In the genomic region with DNA sequence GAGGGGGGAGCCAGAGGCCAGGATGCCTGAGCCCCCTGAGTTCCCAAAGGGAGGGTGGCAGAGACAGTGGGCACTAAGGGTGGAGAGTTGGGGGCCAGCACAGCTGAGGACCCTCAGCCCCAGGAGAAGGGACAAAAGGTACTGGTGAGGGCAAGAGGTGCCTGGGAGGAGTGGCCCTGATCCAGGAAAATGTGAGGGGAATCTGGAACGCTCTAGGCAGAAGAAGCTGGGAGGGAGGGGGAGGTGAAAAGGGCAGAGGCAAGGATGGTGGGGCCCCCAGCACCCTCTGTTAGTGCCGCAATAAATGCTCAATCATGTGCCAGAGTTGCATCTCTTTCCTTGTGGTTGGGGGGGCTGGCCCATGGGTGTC, we compare ENCODE assay signal across 16 cellular contexts. TPM values are rescaled to one million over a fixed set of nuclear protein-coding genes. Genes with fewer than 3 reads are reported as not detected.
DNase-seq lines count a peak whose midpoint lies in the region; ATAC-seq and TF ChIP-seq lines count a peak whose summit lies in the region.
"Had no signal": no experiment of that assay in that cellular context is flagged by ENCODE, and none has a peak within 500 bp of the region (broad histone marks: within the 10 kb centered on the region; RNA-seq: fewer than 3 reads in every experiment).

No MANE protein-coding gene starts in this region.

- 62 to 67% methylated on average over 2 of the region's 2 CpGs for WGBS in thyroid gland, 2 donors

- H3K4me1 ChIP-seq in thyroid gland: peaks cover 32 to 72% of the 10 kb centered on the region in 2 donors

- POLR2A ChIA-PET in activated CD4-positive, alpha-beta memory T cell treated with anti-CD3 and anti-CD28 coated beads, Interleukin-2, amount 10 ng/mL, durations not matched to agents 7 days and 5 days (lab: Charles Lee): interaction anchor here (1.0 to 2.1 kb wide), 2 partner anchors 10 to 12 kb away, joined by 3 to 14 read pairs; no protein-coding TSS in a partner anchor
- POLR2A ChIA-PET in activated CD4-positive, alpha-beta memory T cell treated with anti-CD3 and anti-CD28 coated beads for 36 hours (lab: Charles Lee): no interaction called here

- H3K9me3 ChIP-seq in WERI-Rb-1 (ENCODE audit: severe bottlenecking): no peaks in the 10 kb centered on the region
- no peaks in the 10 kb centered on the region for H3K9me3 ChIP-seq in thyroid gland

- DNase-seq in activated CD4-positive, alpha-beta memory T cell treated with anti-CD3 and anti-CD28 coated beads, Interleukin-2, amount 10 ng/mL, durations not matched to agents 7 days and 5 days: no peak
- no peak for DNase-seq in activated CD4-positive, alpha-beta memory T cell treated with anti-CD3 and anti-CD28 coated beads for 36 hours
- DNase-seq in WERI-Rb-1 (no peak), immature natural killer cell (no peak), thyroid gland (no peak), GM19238 (ENCODE audit: insufficient read length, low spot score) (no peak)
- DNase-seq in activated CD8-positive, alpha-beta memory T cell treated with anti-CD3 and anti-CD28 coated beads, Interleukin-2, amount 50 U/mL, for 48 hours: no peak
- DNase-seq: activated CD4-positive, CD25-positive, alpha-beta regulatory T cell; activated CD8-positive, alpha-beta memory T cell treated with anti-CD3 and anti-CD28 coated beads, Interleukin-2, amount 50 U/mL, for 4 hours; NCI-H187 had no signal

- no peak for ATAC-seq in stimulated activated memory B cell treated with anti-CD40 and anti-IgM and Interleukin-4, amounts not matched to agents 10 μg/mL and 1 μg/mL and 100 μg/mL, for 72 hours

- peaks cover 5% of the 10 kb centered on the region for H3K4me1 Mint-ChIP-seq in activated CD4-positive, alpha-beta memory T cell treated with anti-CD3 and anti-CD28 coated beads, Interleukin-2, amount 10 ng/mL, durations not matched to agents 7 days and 5 days
- H3K4me1 Mint-ChIP-seq in activated CD4-positive, alpha-beta memory T cell treated with anti-CD3 and anti-CD28 coated beads for 36 hours (ENCODE audit: low read depth): peaks cover 8% of the 10 kb centered on the region
- peaks cover 8 to 11% of the 10 kb centered on the region in 2 donors for H3K4me1 Mint-ChIP-seq in immature natural killer cell
- peaks cover 39% of the 10 kb centered on the region for H3K4me1 Mint-ChIP-seq in stimulated activated memory B cell treated with anti-CD40 and anti-IgM and Interleukin-4, amounts not matched to agents 10 μg/mL and 1 μg/mL and 100 μg/mL, for 72 hours

- intact Hi-C loops in activated CD4-positive, alpha-beta memory T cell treated with anti-CD3 and anti-CD28 coated beads for 36 hours (cut with micrococcal nuclease): no loop called here
- intact Hi-C loops in thyroid gland (cut with DNase I): no loop called here

- no peak for TF ChIP-seq CTCF in WERI-Rb-1 (IDR thresholded peaks at IDR 0.05; ENCODE audit: low read depth, low read length)
- no peak for TF ChIP-seq CTCF in thyroid gland (IDR thresholded peaks at IDR 0.05)

- peak overlapping the region; percentile 16 for H3K27ac Mint-ChIP-seq in activated CD4-positive, alpha-beta memory T cell treated with anti-CD3 and anti-CD28 coated beads, Interleukin-2, amount 10 ng/mL, durations not matched to agents 7 days and 5 days
- H3K27ac Mint-ChIP-seq in activated CD4-positive, alpha-beta memory T cell treated with anti-CD3 and anti-CD28 coated beads for 36 hours: no peak overlapping the region
- no peak overlapping the region for H3K27ac Mint-ChIP-seq in immature natural killer cell
- no peak overlapping the region for H3K27ac Mint-ChIP-seq in stimulated activated memory B cell treated with anti-CD40 and anti-IgM and Interleukin-4, amounts not matched to agents 10 μg/mL and 1 μg/mL and 100 μg/mL, for 72 hours
- H3K27ac Mint-ChIP-seq: activated naive CD4-positive, alpha-beta T cell treated with anti-CD3 and anti-CD28 coated beads, Interleukin-2, amount 10 ng/mL, durations not matched to agents 7 days and 5 days; endodermal cell had no signal

- no peaks in the 10 kb centered on the region for H3K27me3 ChIP-seq in WERI-Rb-1 (ENCODE audit: insufficient read depth, low read depth, severe bottlenecking)
- no peaks in the 10 kb centered on the region for H3K27me3 ChIP-seq in thyroid gland

- H3K27ac ChIP-seq in WERI-Rb-1: peak overlapping the region; percentile 71
- H3K27ac ChIP-seq in thyroid gland: no peak overlapping the region
- H3K27ac ChIP-seq: PC-9 had no signal

- H3K36me3 Mint-ChIP-seq in activated CD4-positive, alpha-beta memory T cell treated with anti-CD3 and anti-CD28 coated beads, Interleukin-2, amount 10 ng/mL, durations not matched to agents 7 days and 5 days (ENCODE audit: low read depth): peaks cover 9% of the 10 kb centered on the region
- H3K36me3 Mint-ChIP-seq in activated CD4-positive, alpha-beta memory T cell treated with anti-CD3 and anti-CD28 coated beads for 36 hours: peaks cover 6% of the 10 kb centered on the region
- peaks cover 0 to 6% (median under 1%) of the 10 kb centered on the region in 3 donors for H3K36me3 Mint-ChIP-seq in immature natural killer cell
- H3K36me3 Mint-ChIP-seq in stimulated activated memory B cell treated with anti-CD40 and anti-IgM and Interleukin-4, amounts not matched to agents 10 μg/mL and 1 μg/mL and 100 μg/mL, for 72 hours: peaks cover 9% of the 10 kb centered on the region

- H3K36me3 ChIP-seq in WERI-Rb-1: peaks cover 17% of the 10 kb centered on the region
- peaks cover under 1% of the 10 kb centered on the region in 2 donors for H3K36me3 ChIP-seq in thyroid gland

- CTCF ChIA-PET in activated CD4-positive, alpha-beta memory T cell treated with anti-CD3 and anti-CD28 coated beads, Interleukin-2, amount 10 ng/mL, durations not matched to agents 7 days and 5 days (lab: Charles Lee): interaction anchor here (0.6 to 2.0 kb wide), 5 partner anchors 12 to 55 kb away, joined by 4 to 14 read pairs (median 5); no protein-coding TSS in a partner anchor
- CTCF ChIA-PET in activated CD4-positive, alpha-beta memory T cell treated with anti-CD3 and anti-CD28 coated beads for 36 hours (lab: Charles Lee): interaction anchor here (0.7 to 3.2 kb wide), 9 partner anchors 9 to 45 kb away, joined by 3 to 18 read pairs (median 5); no protein-coding TSS in a partner anchor

- no peak overlapping the region for H3K4me3 ChIP-seq in WERI-Rb-1 (ENCODE audit: low read depth, low read length)
- no peak overlapping the region for H3K4me3 ChIP-seq in thyroid gland (replicated peaks in 1 of 3)
- H3K4me3 ChIP-seq: PC-9 had no signal

- peaks cover 32% of the 10 kb centered on the region for H3K27me3 Mint-ChIP-seq in activated CD4-positive, alpha-beta memory T cell treated with anti-CD3 and anti-CD28 coated beads, Interleukin-2, amount 10 ng/mL, durations not matched to agents 7 days and 5 days
- H3K27me3 Mint-ChIP-seq in activated CD4-positive, alpha-beta memory T cell treated with anti-CD3 and anti-CD28 coated beads for 36 hours: peaks cover 22% of the 10 kb centered on the region
- peaks cover 0 to 8% (median 7%) of the 10 kb centered on the region in 3 donors for H3K27me3 Mint-ChIP-seq in immature natural killer cell (ENCODE audit: low read depth in 3 of 3)
- H3K27me3 Mint-ChIP-seq in stimulated activated memory B cell treated with anti-CD40 and anti-IgM and Interleukin-4, amounts not matched to agents 10 μg/mL and 1 μg/mL and 100 μg/mL, for 72 hours: peaks cover 40% of the 10 kb centered on the region

- no peak overlapping the region for H3K4me3 Mint-ChIP-seq in activated CD4-positive, alpha-beta memory T cell treated with anti-CD3 and anti-CD28 coated beads, Interleukin-2, amount 10 ng/mL, durations not matched to agents 7 days and 5 days
- no peak overlapping the region for H3K4me3 Mint-ChIP-seq in activated CD4-positive, alpha-beta memory T cell treated with anti-CD3 and anti-CD28 coated beads for 36 hours
- peak overlapping the region in 3 of 5 donors; percentile 11 to 53 (median 35) for H3K4me3 Mint-ChIP-seq in immature natural killer cell
- H3K4me3 Mint-ChIP-seq in stimulated activated memory B cell treated with anti-CD40 and anti-IgM and Interleukin-4, amounts not matched to agents 10 μg/mL and 1 μg/mL and 100 μg/mL, for 72 hours: peak overlapping the region; percentile 59
- H3K4me3 Mint-ChIP-seq: activated naive CD4-positive, alpha-beta T cell treated with anti-CD3 and anti-CD28 coated beads, Interleukin-2, amount 10 ng/mL, durations not matched to agents 7 days and 5 days had no signal

- no peak for TF ChIP-seq POLR2A in thyroid gland (IDR thresholded peaks at IDR 0.05)

- no peaks in the 10 kb centered on the region for H3K9me3 Mint-ChIP-seq in activated CD4-positive, alpha-beta memory T cell treated with anti-CD3 and anti-CD28 coated beads, Interleukin-2, amount 10 ng/mL, durations not matched to agents 7 days and 5 days
- H3K9me3 Mint-ChIP-seq in activated CD4-positive, alpha-beta memory T cell treated with anti-CD3 and anti-CD28 coated beads for 36 hours: no peaks in the 10 kb centered on the region
- H3K9me3 Mint-ChIP-seq in immature natural killer cell: no peaks in the 10 kb centered on the region
- no peaks in the 10 kb centered on the region for H3K9me3 Mint-ChIP-seq in stimulated activated memory B cell treated with anti-CD40 and anti-IgM and Interleukin-4, amounts not matched to agents 10 μg/mL and 1 μg/mL and 100 μg/mL, for 72 hours
- H3K9me3 Mint-ChIP-seq: activated naive CD4-positive, alpha-beta T cell treated with anti-CD3 and anti-CD28 coated beads, Interleukin-2, amount 10 ng/mL, durations not matched to agents 7 days and 5 days; endodermal cell had no signal

RNA-seq across cellular contexts. Expression of gene TCAP, which starts 1.1 kb away (rescaled TPM):
- total RNA-seq in activated CD4-positive, alpha-beta memory T cell treated with anti-CD3 and anti-CD28 coated beads, Interleukin-2, amount 10 ng/mL, durations not matched to agents 7 days and 5 days: 1 to 10 TPM; 1.3 to 1.5 TPM
- total RNA-seq in activated CD4-positive, alpha-beta memory T cell treated with anti-CD3 and anti-CD28 coated beads for 36 hours: under 1 TPM; 0.80 to 0.90 TPM
- polyA plus RNA-seq in immature natural killer cell: not detected
- 1 to 10 TPM in 3 of 4 donors, under 1 TPM in 1; 0.63 to 2.1 (median 1.5) TPM for total RNA-seq in thyroid gland
- total RNA-seq: bronchial epithelial cell, M059J had no signal

RNA-seq across cellular contexts. Expression of gene PNMT, which starts 2.0 kb away (rescaled TPM):
- total RNA-seq in activated CD4-positive, alpha-beta memory T cell treated with anti-CD3 and anti-CD28 coated beads, Interleukin-2, amount 10 ng/mL, durations not matched to agents 7 days and 5 days: not detected
- not detected for total RNA-seq in activated CD4-positive, alpha-beta memory T cell treated with anti-CD3 and anti-CD28 coated beads for 36 hours
- 1 to 10 TPM in 2 of 3 donors, not detected in 1; 1.4 to 1.6 TPM for polyA plus RNA-seq in immature natural killer cell
- total RNA-seq in thyroid gland: 1 to 10 TPM in 3 of 4 donors, not detected in 1; 1.1 to 3.3 (median 1.2) TPM
- total RNA-seq: bronchial epithelial cell, M059J had no signal

RNA-seq across cellular contexts. Expression of gene PGAP3, which starts 21.6 kb away (rescaled TPM):
- total RNA-seq in activated CD4-positive, alpha-beta memory T cell treated with anti-CD3 and anti-CD28 coated beads, Interleukin-2, amount 10 ng/mL, durations not matched to agents 7 days and 5 days: 10 to 100 TPM; 14.0 to 14.2 TPM
- 1 to 10 TPM; 8.3 to 8.6 TPM for total RNA-seq in activated CD4-positive, alpha-beta memory T cell treated with anti-CD3 and anti-CD28 coated beads for 36 hours
- 10 to 100 TPM; 24.0 to 47.1 (median 37.8) TPM for polyA plus RNA-seq in immature natural killer cell
- 10 to 100 TPM; 55.6 to 88.1 (median 72.7) TPM for total RNA-seq in thyroid gland

RNA-seq across cellular contexts. Expression of gene STARD3, which starts 29.3 kb away (rescaled TPM):
- total RNA-seq in activated CD4-positive, alpha-beta memory T cell treated with anti-CD3 and anti-CD28 coated beads, Interleukin-2, amount 10 ng/mL, durations not matched to agents 7 days and 5 days: 10 to 100 TPM; 72.0 to 73.7 TPM
- 10 to 100 TPM; 53.6 to 60.3 TPM for total RNA-seq in activated CD4-positive, alpha-beta memory T cell treated with anti-CD3 and anti-CD28 coated beads for 36 hours
- 10 to 100 TPM; 45.1 to 88.6 (median 78.5) TPM for polyA plus RNA-seq in immature natural killer cell
- total RNA-seq in thyroid gland: 10 to 100 TPM; 44.5 to 73.6 (median 53.0) TPM

RNA-seq across cellular contexts. Expression of gene ERBB2, which starts 33.6 kb away (rescaled TPM):
- total RNA-seq in activated CD4-positive, alpha-beta memory T cell treated with anti-CD3 and anti-CD28 coated beads, Interleukin-2, amount 10 ng/mL, durations not matched to agents 7 days and 5 days: 1 to 10 TPM; 5.1 to 6.0 TPM
- 1 to 10 TPM; 5.9 to 6.3 TPM for total RNA-seq in activated CD4-positive, alpha-beta memory T cell treated with anti-CD3 and anti-CD28 coated beads for 36 hours
- polyA plus RNA-seq in immature natural killer cell: 10 to 100 TPM; 14.5 to 49.2 (median 25.2) TPM
- 100 to 1,000 TPM in 3 of 4 donors, 10 to 100 TPM in 1; 74.3 to 170 (median 139) TPM for total RNA-seq in thyroid gland

Comparison
In these comparisons a context has a peak if more than half of its experiments do, and no peak if none do; other contexts are left out.
1. H3K4me3 Mint-ChIP-seq: peak in immature natural killer cell (3 of 5) and stimulated activated memory B cell treated with anti-CD40 and anti-IgM and Interleukin-4, amounts not matched to agents 10 μg/mL and 1 μg/mL and 100 μg/mL, for 72 hours (single experiment); none in activated CD4-positive, alpha-beta memory T cell treated with anti-CD3 and anti-CD28 coated beads, Interleukin-2, amount 10 ng/mL, durations not matched to agents 7 days and 5 days (single experiment) and activated CD4-positive, alpha-beta memory T cell treated with anti-CD3 and anti-CD28 coated beads for 36 hours (single experiment).